ENCODE assay signal across 9 cellular contexts in genomic region chr19:15324791-15325519, GRCh38. TPM values are rescaled to one million over a fixed set of nuclear protein-coding genes. Genes with fewer than 3 reads are reported as not detected.
DNase-seq lines count a peak whose midpoint lies in the region; ATAC-seq, FAIRE-seq and TF ChIP-seq lines count a peak whose summit lies in the region.
"Had no signal": no experiment of that assay in that cellular context is flagged by ENCODE, and none has a peak within 500 bp of the region (broad histone marks: within the 10 kb centered on the region; RNA-seq: fewer than 3 reads in every experiment).

No MANE protein-coding gene starts in this region.

- H3K79me2 ChIP-seq in GM12878 (ENCODE audit: control insufficient read depth, insufficient read depth, low read length) = peaks cover 96% of the 10 kb centered on the region

- no peaks in the 10 kb centered on the region for H3K27me3 Mint-ChIP-seq in activated CD4-positive, alpha-beta T cell treated with anti-CD3 and anti-CD28 coated beads, Interleukin-2, amount 10 ng/mL, durations not matched to agents 24 days and 14 days

- H3K36me3 ChIP-seq in GM12878 (ENCODE audit: control insufficient read depth in 2 of 2, insufficient read depth in 2 of 2, low read length in 1 of 2) (peaks cover 0 to 8% of the 10 kb centered on the region in 2 experiments; a peak in 2 of 4 replicates), lower lobe of right lung (no peaks in the 10 kb centered on the region), testis (ENCODE audit: low read depth, missing control alignments) (no peaks in the 10 kb centered on the region)

- peak overlapping the region; percentile 63 for H3K4me2 ChIP-seq in GM12878 (ENCODE audit: control insufficient read depth, insufficient read depth)

- peaks cover 25% of the 10 kb centered on the region for H3K36me3 Mint-ChIP-seq in activated CD4-positive, alpha-beta T cell treated with anti-CD3 and anti-CD28 coated beads, Interleukin-2, amount 10 ng/mL, durations not matched to agents 24 days and 14 days (ENCODE audit: low read depth)

- peaks cover 41% of the 10 kb centered on the region for H4K20me1 ChIP-seq in GM12878 (ENCODE audit: control insufficient read depth, insufficient read depth)

- TF ChIP-seq POLR2A in GM12878 (IDR thresholded peaks at IDR 0.05; ENCODE audit: low read depth, low read length) (peak; percentile 47), testis (IDR thresholded peaks at IDR 0.05) (no peak)

- RAD21 ChIA-PET in GM12878 (lab: Charles Lee; ENCODE audit: unreplicated experiment) = interaction anchor here (0.5 to 2.5 kb wide), 7 partner anchors 9 to 150 kb away, joined by 3 to 8 read pairs (median 3); no protein-coding TSS in a partner anchor

- in situ Hi-C loops in GM12878 (cut with MboI) = no loop called here

- TF ChIP-seq CTCF in GM12878 (IDR thresholded peaks at IDR 0.05 in 2 of 3, conservative IDR thresholded peaks at IDR 0.05 in 1 of 3; ENCODE audit: control insufficient read depth in 2 of 3, extremely low read depth in 1 of 3, insufficient read depth in 1 of 3, low read depth in 3 of 3, low read length in 3 of 3) (peak in 1 of 3 experiments; percentile 22; a peak in 1 of 6 replicates), lower lobe of right lung (IDR thresholded peaks at IDR 0.05) (no peak), testis (IDR thresholded peaks at IDR 0.05) (no peak)

- peaks cover 4% of the 10 kb centered on the region for H3K9me3 Mint-ChIP-seq in activated CD4-positive, alpha-beta T cell treated with anti-CD3 and anti-CD28 coated beads, Interleukin-2, amount 10 ng/mL, durations not matched to agents 24 days and 14 days

- SMC1A ChIA-PET in GM12878 (lab: Charles Lee; ENCODE audit: uncharacterized antibody, unreplicated experiment) = interaction anchor here (0.6 to 1.7 kb wide), 6 partner anchors 8 to 1680 kb away, joined by 3 to 5 read pairs (median 3); no protein-coding TSS in a partner anchor

- H3K4me3 Mint-ChIP-seq in activated CD4-positive, alpha-beta T cell treated with anti-CD3 and anti-CD28 coated beads, Interleukin-2, amount 10 ng/mL, durations not matched to agents 24 days and 14 days = no peak overlapping the region

- H3K27me3 ChIP-seq in GM12878 (replicated peaks in 1 of 2; ENCODE audit: control insufficient read depth in 2 of 2, insufficient read depth in 2 of 2, low read length in 1 of 2) (no peaks in the 10 kb centered on the region), lower lobe of right lung (ENCODE audit: low read depth) (no peaks in the 10 kb centered on the region), testis (no peaks in the 10 kb centered on the region)

- WGBS in GM12878 (ENCODE audit: insufficient coverage, insufficient replicate concordance, low lambda C conversion rate, missing lambda C conversion rate) = 54% methylated on average over 6 of the region's 6 CpGs
- 26 to 31% methylated on average over 5 to 6 of the region's 6 CpGs for WGBS in testis, 2 donors

- H2AFZ ChIP-seq in GM12878 (ENCODE audit: control insufficient read depth, low read depth, low read length) = no peak overlapping the region

- FAIRE-seq in GM12878 (lab: Jason Lieb, UNC) = no peak

- H3K4me1 ChIP-seq in GM12878 (ENCODE audit: control insufficient read depth, insufficient read depth, low read length) (peaks cover 32% of the 10 kb centered on the region), lower lobe of right lung (peaks cover 97% of the 10 kb centered on the region), testis (peaks cover 90% of the 10 kb centered on the region)

- H3K27ac ChIP-seq in GM12878 (ENCODE audit: control insufficient read depth, insufficient read depth) = peak overlapping the region; percentile 62
- H3K27ac ChIP-seq in lower lobe of right lung = peak overlapping the region; percentile 42
- H3K27ac ChIP-seq in testis = peak overlapping the region; percentile 42 to 46
- H3K27ac ChIP-seq: HL-60 had no signal

- peak overlapping the region; percentile 21 for H3K9ac ChIP-seq in GM12878 (ENCODE audit: control insufficient read depth, insufficient read depth, low read length)

- H3K4me3 ChIP-seq in GM12878 (no peak overlapping the region), lower lobe of right lung (no peak overlapping the region), testis (no peak overlapping the region)

- peak; percentile 37 for ATAC-seq in GM12878
- ATAC-seq in lower lobe of right lung = peak in 1 of 2 donors; percentile 20

- CTCF ChIA-PET in GM12878 (lab: Yijun Ruan, JAX) = interaction anchor here (0.6 to 1.8 kb wide), 11 partner anchors 9 to 738 kb away, joined by 3 to 7 read pairs (median 4); partner anchors contain the start of gene AKAP8

- peaks cover 63% of the 10 kb centered on the region for H3K4me1 Mint-ChIP-seq in activated CD4-positive, alpha-beta T cell treated with anti-CD3 and anti-CD28 coated beads, Interleukin-2, amount 10 ng/mL, durations not matched to agents 24 days and 14 days

- POLR2A ChIA-PET in GM12878 (lab: Charles Lee) = interaction anchor here (0.6 to 2.0 kb wide), 3 partner anchors 9 to 122 kb away, joined by 3 to 15 read pairs (median 3); no protein-coding TSS in a partner anchor

- H3K27ac Mint-ChIP-seq in activated CD4-positive, alpha-beta T cell treated with anti-CD3 and anti-CD28 coated beads, Interleukin-2, amount 10 ng/mL, durations not matched to agents 24 days and 14 days = peak overlapping the region; percentile 75

- intact Hi-C loops in activated CD4-positive, alpha-beta T cell treated with anti-CD3 and anti-CD28 coated beads, Interleukin-2, amount 10 ng/mL, durations not matched to agents 24 days and 14 days (cut with micrococcal nuclease) = no loop called here
- intact Hi-C loops in GM12878 (cut with micrococcal nuclease; ENCODE audit: unreplicated experiment) = no loop called here
- intact Hi-C loops in lower lobe of right lung (cut with DNase I) = no loop called here
- intact Hi-C loops in testis (cut with DNase I; ENCODE audit: low total_unique reads) = no loop called here

- no peak for TF ChIP-seq EP300 in GM12878 (IDR thresholded peaks at IDR 0.05; ENCODE audit: borderline replicate concordance in 1 of 2, control insufficient read depth in 1 of 2, low read depth in 2 of 2, low read length in 2 of 2)

- no peaks in the 10 kb centered on the region for H3K9me3 ChIP-seq in GM12878 (replicated peaks; ENCODE audit: control insufficient read depth, insufficient read depth, low read length)
- H3K9me3 ChIP-seq in lower lobe of right lung = no peaks in the 10 kb centered on the region
- H3K9me3 ChIP-seq in testis = no peaks in the 10 kb centered on the region

- no peak for TF ChIP-seq RAD21 in GM12878 (IDR thresholded peaks at IDR 0.05; ENCODE audit: insufficient read depth, low read depth, low read length)

- DNase-seq in activated CD4-positive, alpha-beta T cell treated with anti-CD3 and anti-CD28 coated beads, Interleukin-2, amount 10 ng/mL, durations not matched to agents 24 days and 14 days = no peak
- no peak for DNase-seq in activated CD4-positive, alpha-beta T cell treated with anti-CD3 and anti-CD28 coated beads, Interleukin-2, amount 50 U/mL, for 48 hours
- DNase-seq in GM12878 (ENCODE audit: low read depth, low spot score) = no peak
- DNase-seq in lower lobe of right lung = no peak
- DNase-seq in testis = peak; percentile 88
- no peak for DNase-seq in islet precursor cell
- DNase-seq in COLO829 (ENCODE audit: low spot score) = no peak
- DNase-seq in stimulated activated CD4-positive, alpha-beta T cell treated with anti-CD3 and anti-CD28 coated beads, Interleukin-4, amount 100 ng/mL, for 24 hours = no peak

- BruUV-seq in GM12878 (replicated peaks; lab: Mats Ljungman, UMichigan) = no TSS peak

RNA-seq across cellular contexts. Expression of gene BRD4, which starts 7.4 kb away (rescaled TPM):
- total RNA-seq in activated CD4-positive, alpha-beta T cell treated with anti-CD3 and anti-CD28 coated beads, Interleukin-2, amount 10 ng/mL, durations not matched to agents 24 days and 14 days = 109 TPM in 2 replicates
- total RNA-seq in GM12878 (2013; cell fraction: nucleolus; rRNA removed) = 132 and 152 TPM in 2 replicates
- total RNA-seq in GM12878 (2014; rRNA removed) (9.3 and 11.4 TPM in 2 replicates), GM12878 (2014; rRNA removed; fragmentation: Illumina TruSeq; extraction: Trizol) (8.2 and 9.3 TPM in 2 replicates), GM12878 (2021) (84.4 and 88.8 TPM in 2 replicates), lower lobe of right lung (104 TPM), testis (100 to 1,000 TPM; 106 to 109 TPM)
- polyA plus RNA-seq in GM12878 (2011; ENCODE audit: low read depth) = 13.0 TPM
- polyA plus RNA-seq in GM12878 (2011; rRNA removed) (3.9 and 6.0 TPM in 2 replicates), GM12878 (2014; fragmentation: Illumina TruSeq; extraction: Trizol) (12.1 and 22.9 TPM in 2 replicates), GM12878 (2014; fragmentation: Nextera tagmentation; extraction: Ambion mirVana) (1 to 10 TPM; 5.3 to 8.6 TPM), GM12878 (2014; rRNA removed) (18.3 and 26.8 TPM in 2 replicates), GM12878 (2016; fragmentation: Nextera tagmentation; extraction: Ambion mirVana) (10 to 100 TPM; 12.2 to 13.1 TPM), testis (ENCODE audit: insufficient read depth, low read depth, low replicate concordance) (59.2 TPM)
- polyA plus RNA-seq in GM12878 (2011; cell fraction: cytosol; rRNA removed) = 4.3 and 5.9 TPM in 2 replicates
- 47.2 and 65.0 TPM in 2 replicates for polyA plus RNA-seq in GM12878 (2011; cell fraction: nucleus; rRNA removed)
- 33.0 and 53.4 TPM in 2 replicates for polyA plus RNA-seq in GM12878 (2012)
- polyA minus RNA-seq in GM12878 (2011; rRNA and poly(A)+ RNA removed) = 18.0 and 22.3 TPM in 2 replicates
- polyA minus RNA-seq in GM12878 (2011; cell fraction: cytosol; rRNA and poly(A)+ RNA removed) = 15.6 and 16.7 TPM in 2 replicates
- 40.9 and 74.5 TPM in 2 replicates for polyA minus RNA-seq in GM12878 (2011; cell fraction: nucleus; rRNA and poly(A)+ RNA removed)

RNA-seq across cellular contexts. Expression of gene AKAP8, which starts 54.6 kb away (rescaled TPM):
- 55.4 and 56.2 TPM in 2 replicates for total RNA-seq in activated CD4-positive, alpha-beta T cell treated with anti-CD3 and anti-CD28 coated beads, Interleukin-2, amount 10 ng/mL, durations not matched to agents 24 days and 14 days
- 26.9 and 28.2 TPM in 2 replicates for total RNA-seq in GM12878 (2013; cell fraction: nucleolus; rRNA removed)
- total RNA-seq in GM12878 (2014; rRNA removed) (23.7 and 24.5 TPM in 2 replicates), GM12878 (2014; rRNA removed; fragmentation: Illumina TruSeq; extraction: Trizol) (13.2 and 13.7 TPM in 2 replicates), GM12878 (2021) (51.1 and 57.7 TPM in 2 replicates), lower lobe of right lung (37.2 TPM), testis (10 to 100 TPM; 44.0 to 46.3 TPM)
- polyA plus RNA-seq in GM12878 (2011; ENCODE audit: low read depth) = 10.9 TPM
- polyA plus RNA-seq in GM12878 (2011; rRNA removed) (14.0 and 17.6 TPM in 2 replicates), GM12878 (2014; fragmentation: Illumina TruSeq; extraction: Trizol) (13.5 and 14.2 TPM in 2 replicates), GM12878 (2014; fragmentation: Nextera tagmentation; extraction: Ambion mirVana) (1 to 10 TPM; 5.3 to 5.5 TPM), GM12878 (2014; rRNA removed) (25.7 and 34.8 TPM in 2 replicates), GM12878 (2016; fragmentation: Nextera tagmentation; extraction: Ambion mirVana) (10 to 100 TPM; 26.3 to 27.8 TPM), testis (ENCODE audit: insufficient read depth, low read depth, low replicate concordance) (20.1 TPM)
- 13.1 and 17.0 TPM in 2 replicates for polyA plus RNA-seq in GM12878 (2011; cell fraction: cytosol; rRNA removed)
- 44.7 and 58.8 TPM in 2 replicates for polyA plus RNA-seq in GM12878 (2011; cell fraction: nucleus; rRNA removed)
- polyA plus RNA-seq in GM12878 (2012) = 15.5 and 20.8 TPM in 2 replicates
- polyA minus RNA-seq in GM12878 (2011; rRNA and poly(A)+ RNA removed) = 8.9 and 10.5 TPM in 2 replicates
- polyA minus RNA-seq in GM12878 (2011; cell fraction: cytosol; rRNA and poly(A)+ RNA removed) = 14.3 and 14.4 TPM in 2 replicates
- 5.0 and 14.5 TPM in 2 replicates for polyA minus RNA-seq in GM12878 (2011; cell fraction: nucleus; rRNA and poly(A)+ RNA removed)
